Comparison of ENCODE assay signal across 19 cellular contexts in genomic region chr1:51663105-51663504, GRCh38. TPM values are rescaled to one million over a fixed set of nuclear protein-coding genes. Genes with fewer than 3 reads are reported as not detected.
DNase-seq lines count a peak whose midpoint lies in the region; ATAC-seq and TF ChIP-seq lines count a peak whose summit lies in the region.
"Had no signal": no experiment of that assay in that cellular context is flagged by ENCODE, and none has a peak within 500 bp of the region (broad histone marks: within the 10 kb centered on the region; RNA-seq: fewer than 3 reads in every experiment).

No MANE protein-coding gene starts in this region.

- H3K23ac ChIP-seq in trophoblast cell (ENCODE audit: low read length): no peak overlapping the region

- peaks cover 10% of the 10 kb centered on the region for H3K79me1 ChIP-seq in trophoblast cell (ENCODE audit: low read length)

- H3K36me3 ChIP-seq in left ventricle myocardium inferior (no peaks in the 10 kb centered on the region), heart right ventricle (no peaks in the 10 kb centered on the region), trophoblast cell (ENCODE audit: control insufficient read depth in 1 of 2, insufficient read depth in 2 of 2, low read length in 2 of 2) (peaks cover 0 to 3% of the 10 kb centered on the region in 2 experiments), upper lobe of left lung (no peaks in the 10 kb centered on the region), A673 (ENCODE audit: insufficient read depth, low read length, poor library complexity, severe bottlenecking) (no peaks in the 10 kb centered on the region)

- no peak overlapping the region for H2AFZ ChIP-seq in trophoblast cell (ENCODE audit: insufficient read depth, low read length, poor library complexity)

- H2BK12ac ChIP-seq in trophoblast cell (ENCODE audit: low read length): no peak overlapping the region

- intact Hi-C loops in left ventricle myocardium inferior (cut with micrococcal nuclease) (no loop called here), heart right ventricle (cut with DNase I) (loop anchor here in 1 of 10 donors (5.0 kb wide), 1 partner anchor 64 kb away; no protein-coding TSS in a partner anchor), A673 (cut with micrococcal nuclease; ENCODE audit: unreplicated experiment) (no loop called here)

- CTCF ChIA-PET in A673 (lab: Charles Lee): interaction anchor here (0.6 kb wide), 1 partner anchor 666 kb away, joined by 3 read pairs; no protein-coding TSS in a partner anchor

- no peak for TF ChIP-seq EP300 in upper lobe of left lung (IDR thresholded peaks at IDR 0.05)

- no peak overlapping the region for H3K18ac ChIP-seq in trophoblast cell (ENCODE audit: low read length)

- H3K27ac ChIP-seq in left ventricle myocardium inferior (replicated peaks): peak overlapping the region; percentile 77
- peak overlapping the region in 2 of 10 donors; percentile 53 to 82 for H3K27ac ChIP-seq in heart right ventricle
- no peak overlapping the region for H3K27ac ChIP-seq in trophoblast cell (ENCODE audit: low read depth, low read length)
- H3K27ac ChIP-seq in upper lobe of left lung: no peak overlapping the region
- no peak overlapping the region for H3K27ac ChIP-seq in A673 (ENCODE audit: low read depth, low read length, poor library complexity, severe bottlenecking)
- H3K27ac ChIP-seq: 22Rv1 had no signal

- BruUV-seq in A673 (replicated peaks; lab: Mats Ljungman, UMichigan): no TSS peak

- peak overlapping the region; percentile 37 for H4K91ac ChIP-seq in trophoblast cell (ENCODE audit: low read depth, low read length)

- H2BK5ac ChIP-seq in trophoblast cell (ENCODE audit: low read depth, low read length, poor library complexity): no peak overlapping the region

- peak overlapping the region; percentile 73 for H3K27ac Mint-ChIP-seq in chondrocyte (ENCODE audit: unreplicated experiment)
- no peak overlapping the region for H3K27ac Mint-ChIP-seq in naive thymus-derived CD8-positive, alpha-beta T cell

- H3K4me1 ChIP-seq in left ventricle myocardium inferior (peaks cover 85% of the 10 kb centered on the region), heart right ventricle (peaks cover 14 to 92% (median 65%) of the 10 kb centered on the region in 9 donors), trophoblast cell (ENCODE audit: control insufficient read depth in 1 of 2, insufficient read depth in 2 of 2, low read length in 2 of 2) (peaks cover 6 to 14% of the 10 kb centered on the region in 2 experiments), upper lobe of left lung (peaks cover 6 to 20% (median 11%) of the 10 kb centered on the region in 4 donors), A673 (ENCODE audit: insufficient read depth, low read length, poor library complexity, severe bottlenecking) (peaks cover 30% of the 10 kb centered on the region)

- WGBS in heart right ventricle, 2 donors: 43 to 48% methylated on average over 1 of the region's 1 CpG
- WGBS in trophoblast cell (ENCODE audit: extremely low coverage, insufficient coverage, insufficient read length): no CpG with 5 or more reads among the region's 1 CpG
- 52 to 65% methylated on average over 1 of the region's 1 CpG for WGBS in upper lobe of left lung, 2 donors

- TF ChIP-seq CTCF in left ventricle myocardium inferior (IDR thresholded peaks at IDR 0.05; ENCODE audit: borderline replicate concordance) (no peak), heart right ventricle (IDR thresholded peaks at IDR 0.05) (no peak), chondrocyte (IDR thresholded peaks at IDR 0.05) (no peak), upper lobe of left lung (IDR thresholded peaks at IDR 0.05) (no peak), A673 (conservative IDR thresholded peaks at IDR 0.05; ENCODE audit: low read depth, low read length) (no peak)

- POLR2A ChIA-PET in A673 (lab: Charles Lee; ENCODE audit: low non-redundant PET): no interaction called here
- POLR2A ChIA-PET in naive thymus-derived CD8-positive, alpha-beta T cell (lab: Charles Lee): no interaction called here

- no peak overlapping the region for H3K4me3 ChIP-seq in left ventricle myocardium inferior
- H3K4me3 ChIP-seq in heart right ventricle: no peak overlapping the region
- H3K4me3 ChIP-seq in trophoblast cell (ENCODE audit: low read depth, low read length): no peak overlapping the region
- no peak overlapping the region for H3K4me3 ChIP-seq in upper lobe of left lung
- no peak overlapping the region for H3K4me3 ChIP-seq in A673 (ENCODE audit: low read depth, low read length, poor library complexity, severe bottlenecking)

- H2AK5ac ChIP-seq in trophoblast cell (ENCODE audit: low read length): no peak overlapping the region

- H3K9ac ChIP-seq in trophoblast cell (ENCODE audit: low read length): no peak overlapping the region

- no peak overlapping the region for H4K8ac ChIP-seq in trophoblast cell (ENCODE audit: low read depth, low read length)

- H2BK120ac ChIP-seq in trophoblast cell (ENCODE audit: insufficient read depth, low read length, poor library complexity): no peak overlapping the region

- H3K4me2 ChIP-seq in trophoblast cell (ENCODE audit: low read length): no peak overlapping the region

- H3K9me3 ChIP-seq in left ventricle myocardium inferior (replicated peaks) (no peaks in the 10 kb centered on the region), heart right ventricle (no peaks in the 10 kb centered on the region), trophoblast cell (ENCODE audit: insufficient read depth, low read depth, low read length) (no peaks in the 10 kb centered on the region), upper lobe of left lung (no peaks in the 10 kb centered on the region), A673 (ENCODE audit: low read depth, low read length, poor library complexity, severe bottlenecking) (no peaks in the 10 kb centered on the region)

- H3K4me3 Mint-ChIP-seq in chondrocyte (ENCODE audit: unreplicated experiment): no peak overlapping the region
- H3K4me3 Mint-ChIP-seq in naive thymus-derived CD8-positive, alpha-beta T cell: no peak overlapping the region

- no peaks in the 10 kb centered on the region for H3K27me3 Mint-ChIP-seq in chondrocyte (ENCODE audit: low read depth)
- no peaks in the 10 kb centered on the region for H3K27me3 Mint-ChIP-seq in naive thymus-derived CD8-positive, alpha-beta T cell

- TF ChIP-seq POLR2A in upper lobe of left lung (IDR thresholded peaks at IDR 0.05): no peak

- no peak overlapping the region for H3K4ac ChIP-seq in trophoblast cell (ENCODE audit: low read depth, low read length)

- no peaks in the 10 kb centered on the region for H3K9me3 Mint-ChIP-seq in chondrocyte (ENCODE audit: low read depth)
- no peaks in the 10 kb centered on the region for H3K9me3 Mint-ChIP-seq in naive thymus-derived CD8-positive, alpha-beta T cell

- no peak overlapping the region for H4K12ac ChIP-seq in trophoblast cell (ENCODE audit: low read depth, low read length)

- H3K79me2 ChIP-seq in trophoblast cell (ENCODE audit: control insufficient read depth, insufficient read depth, low read length, poor library complexity): peaks cover 2% of the 10 kb centered on the region

- peaks cover 93% of the 10 kb centered on the region for H3K4me1 Mint-ChIP-seq in chondrocyte (ENCODE audit: low read depth)
- H3K4me1 Mint-ChIP-seq in naive thymus-derived CD8-positive, alpha-beta T cell: peaks cover 9 to 19% (median 12%) of the 10 kb centered on the region in 4 donors

- H3K14ac ChIP-seq in trophoblast cell (ENCODE audit: low read length): no peak overlapping the region

- H3K27me3 ChIP-seq in left ventricle myocardium inferior (ENCODE audit: low read depth): no peaks in the 10 kb centered on the region
- H3K27me3 ChIP-seq in heart right ventricle: no peaks in the 10 kb centered on the region
- H3K27me3 ChIP-seq in trophoblast cell (ENCODE audit: insufficient read depth, low read length): no peaks in the 10 kb centered on the region
- H3K27me3 ChIP-seq in upper lobe of left lung: no peaks in the 10 kb centered on the region
- H3K27me3 ChIP-seq in A673 (replicated peaks; ENCODE audit: insufficient read depth, low read depth, low read length, poor library complexity): no peaks in the 10 kb centered on the region

- peaks cover 2% of the 10 kb centered on the region for H3K36me3 Mint-ChIP-seq in chondrocyte (ENCODE audit: low read depth)
- H3K36me3 Mint-ChIP-seq in naive thymus-derived CD8-positive, alpha-beta T cell: peaks cover 0 to 10% (median 9%) of the 10 kb centered on the region in 3 donors

- DNase-seq in left ventricle myocardium inferior (no peak), heart right ventricle (no peak), chondrocyte (ENCODE audit: low spot score) (no peak), trophoblast cell (no peak), upper lobe of left lung (no peak), A673 (ENCODE audit: low spot score) (no peak)
- DNase-seq in naive thymus-derived CD8-positive, alpha-beta T cell: no peak
- DNase-seq: Calu3, DMS79 treated with DMSO at 0.1 percent for 48 hours, KG1, NCI-H1048, NCI-H1417, NCI-H1694, NCI-H2029 treated with DMSO at 0.1 percent for 48 hours, NCI-H446 treated with DMSO at 0.1 percent for 48 hours, NCI-H526, SHP77 treated with DMSO at 0.1 percent for 48 hours had no signal

- ATAC-seq in heart right ventricle: no peak
- ATAC-seq in upper lobe of left lung (ENCODE audit: low FRiP score in 2 of 2): no peak
- ATAC-seq in GM19035 (IDR thresholded peaks at IDR 0.05; ENCODE audit: unreplicated experiment): no peak
- ATAC-seq in naive thymus-derived CD8-positive, alpha-beta T cell: no peak

RNA-seq across cellular contexts. Expression of gene OSBPL9, which starts 46.2 kb away (rescaled TPM):
- total RNA-seq in left ventricle myocardium inferior (55.8 TPM), heart right ventricle (10 to 100 TPM; 32.5 to 77.9 (median 55.6) TPM), chondrocyte (178 to 258 TPM (median 186 TPM) in 3 replicates), upper lobe of left lung (100 to 1,000 TPM in 3 of 6 donors, 10 to 100 TPM in 3; 55.7 to 271 (median 94.9) TPM), A673 (2021) (62.4 and 73.7 TPM in 2 replicates)
- 10 to 100 TPM; 42.9 to 82.9 TPM for polyA plus RNA-seq in heart right ventricle
- polyA plus RNA-seq in trophoblast cell (2013): 187 and 189 TPM in 2 replicates
- total RNA-seq in naive thymus-derived CD8-positive, alpha-beta T cell: 10 to 100 TPM; 56.9 to 58.2 TPM
- polyA plus RNA-seq in naive thymus-derived CD8-positive, alpha-beta T cell: 10 to 100 TPM; 46.8 to 53.3 (median 47.4) TPM
